Comparison of ENCODE assay signal across 8 cellular contexts in the genomic region with DNA sequence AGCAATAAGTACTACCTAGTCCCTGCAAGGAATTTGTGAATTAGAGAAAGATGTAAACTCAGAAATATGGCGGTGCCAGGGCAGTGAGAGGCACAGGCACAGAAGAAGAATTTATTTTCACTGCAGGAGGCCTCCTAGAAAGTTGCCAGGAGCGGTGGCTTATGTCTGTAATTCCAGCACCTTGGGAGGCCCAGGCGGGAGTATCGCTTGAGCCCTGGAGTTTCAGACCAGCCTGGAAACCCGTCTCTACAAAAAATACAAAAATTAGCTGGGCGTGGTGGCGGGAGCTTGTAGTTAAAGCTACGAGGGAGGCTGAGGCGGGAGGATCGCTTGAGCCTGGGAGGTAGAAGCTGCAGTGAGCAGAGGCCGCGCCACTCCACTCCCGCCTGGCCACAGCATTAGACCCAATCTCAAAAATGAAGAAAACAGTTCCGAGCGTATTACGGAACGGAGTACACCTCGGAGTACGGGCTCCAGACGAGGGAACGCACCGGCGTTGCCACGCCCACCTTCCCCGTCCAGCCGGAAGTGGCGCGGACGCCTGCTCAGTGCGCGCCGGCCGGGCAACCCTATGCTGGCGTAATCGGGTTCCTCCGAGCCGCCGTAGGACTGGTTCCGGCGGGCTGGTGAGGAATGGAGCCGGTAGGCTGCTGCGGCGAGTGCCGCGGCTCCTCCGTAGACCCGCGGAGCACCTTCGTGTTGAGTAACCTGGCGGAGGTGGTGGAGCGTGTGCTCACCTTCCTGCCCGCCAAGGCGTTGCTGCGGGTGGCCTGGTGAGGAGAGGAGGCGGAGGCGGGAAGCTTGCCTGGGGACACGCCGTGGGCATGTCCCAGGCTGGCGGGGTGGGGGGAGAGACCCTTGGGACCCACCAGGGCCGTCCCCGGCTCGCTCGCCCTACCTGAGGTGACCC. TPM values are rescaled to one million over a fixed set of nuclear protein-coding genes. Genes with fewer than 3 reads are reported as not detected.
DNase-seq lines count a peak whose midpoint lies in the region; ATAC-seq lines count a peak whose summit lies in the region.

A gene (plus strand): TSS at position 548 of the 910 bp plus-strand sequence. CDS start 86 bp downstream, at position 634.

- H3K9me3 ChIP-seq in HUES64 (ENCODE audit: insufficient read depth, low read depth, low read length) = no peaks in the 10 kb centered on the region

- H3K4me1 ChIP-seq in HUES64 (ENCODE audit: insufficient read depth, low read length) = peaks cover 17% of the 10 kb centered on the region

- H3K27me3 ChIP-seq in HUES64 (ENCODE audit: insufficient read depth, low read length) = no peaks in the 10 kb centered on the region

- WGBS in HUES64 = 3% methylated on average over 63 of the region's 63 CpGs

- H3K9ac ChIP-seq in HUES64 (ENCODE audit: low read depth, low read length) = peak within 1 kb of the TSS; percentile 95

- peak; percentile 89 for ATAC-seq in GM21515 (IDR thresholded peaks at IDR 0.05; ENCODE audit: unreplicated experiment)

- H3K36me3 ChIP-seq in HUES64 (ENCODE audit: insufficient read depth, low read length) = peaks cover 52% of the 10 kb centered on the region

- peak within 1 kb of the TSS; percentile 97 for H3K4me3 ChIP-seq in HUES64 (ENCODE audit: low read length)

- H3K27ac ChIP-seq in HUES64 (ENCODE audit: low read depth, low read length) (peak within 1 kb of the TSS; percentile 90), epithelial cell of prostate (peak within 1 kb of the TSS; percentile 86)

- DNase-seq in DMS 273 treated with DMSO at 0.1 percent for 48 hours (lab: John Stamatoyannopoulos, UW) (peak; percentile 62), OCI-M1 (lab: John Stamatoyannopoulos, UW) (peak; percentile 96), activated T-cell treated with anti-CD3 and anti-CD28 coated beads for 48 hours (ENCODE audit: low read depth) (peak; percentile 93), epithelial cell of prostate (ENCODE audit: low read depth, low spot score) (peak; percentile 69), mucosa of gallbladder (ENCODE audit: low spot score) (peak; percentile 93)
- peak; percentile 87 for DNase-seq in stimulated activated CD8-positive, alpha-beta memory T cell treated with anti-CD3 and anti-CD28 coated beads, Interleukin-4, amount 100 ng/mL, for 24 hours (ENCODE audit: low read depth)

RNA-seq across cellular contexts. Expression of the gene that starts here (rescaled TPM):
- 34.2 TPM for polyA plus RNA-seq in HUES64 (2013, experiment 1 of 2)
- polyA plus RNA-seq in HUES64 (2013, experiment 2 of 2) = 39.1 TPM
- total RNA-seq in mucosa of gallbladder = 29.1 TPM

Comparison
In these comparisons a context has a peak if more than half of its experiments do, and no peak if none do; other contexts are left out.
1. Peak in every context shown above with its lines: DNase-seq, ATAC-seq, H3K4me3 ChIP-seq and H3K27ac ChIP-seq.